ENCODE assay signal across 8 cellular contexts in the genomic region with DNA sequence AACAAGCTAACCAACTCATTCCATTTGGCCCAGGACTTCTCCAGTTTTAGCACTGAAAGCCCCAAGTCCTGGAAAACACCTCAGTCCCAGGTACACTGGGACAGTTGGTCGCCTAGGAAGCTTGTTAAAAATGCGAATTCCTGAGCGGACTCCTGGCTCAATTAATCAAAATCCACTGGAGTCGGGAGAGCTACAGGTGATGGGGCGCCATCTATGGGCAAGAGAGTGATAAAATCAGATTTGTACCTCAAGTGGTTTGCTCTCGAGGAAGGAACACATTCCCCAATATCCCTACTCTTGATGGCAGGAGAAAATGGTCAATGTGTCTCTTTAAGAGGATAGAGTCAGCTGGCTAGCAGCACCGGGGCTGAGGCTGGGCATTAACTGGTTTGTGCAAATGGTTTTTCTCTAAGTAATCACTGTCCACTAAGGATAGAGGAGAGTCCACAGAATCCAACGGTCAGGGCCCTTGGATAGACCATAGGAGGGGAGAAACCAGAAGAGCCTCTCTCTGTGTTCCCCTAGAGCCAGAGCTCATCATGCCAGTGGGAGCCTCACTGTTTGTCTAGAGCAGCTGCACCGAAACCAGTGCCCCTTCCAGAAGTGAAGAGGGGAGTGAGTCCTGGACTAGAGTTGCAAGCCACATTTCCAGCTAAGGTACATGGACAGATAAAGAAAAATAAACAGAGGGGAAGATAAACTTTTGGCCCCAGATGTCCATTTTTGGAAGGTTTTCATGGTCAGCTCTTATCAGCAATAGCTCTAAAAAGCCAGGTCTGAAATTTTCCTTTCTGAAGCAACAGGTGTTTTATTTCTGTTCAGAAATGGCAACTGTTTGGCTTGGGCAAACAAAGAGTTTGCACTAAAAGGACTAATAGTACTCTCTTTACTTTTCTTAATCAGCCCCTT.
DNase-seq lines count a peak whose midpoint lies in the region; ATAC-seq and TF ChIP-seq lines count a peak whose summit lies in the region.

No MANE protein-coding gene starts in this region.

- peaks cover 0 to 4% (median 0%) of the 10 kb centered on the region in 9 donors for H3K9me3 Mint-ChIP-seq in naive thymus-derived CD8-positive, alpha-beta T cell

- H3K27ac ChIP-seq in BLaER1 treated with 17β-estradiol and CSF1 and Interleukin-3, amounts not matched to agents 10 nM and 100 nM = peak overlapping the region in 3 of 11 experiments; percentile 8 to 38 (median 30); a peak in 3 of 22 replicates
- H3K27ac ChIP-seq in fibroblast of lung (ENCODE audit: insufficient read depth, low read length) = peak overlapping the region; percentile 29
- no peak overlapping the region for H3K27ac ChIP-seq in tibial nerve

- H3K4me3 Mint-ChIP-seq in naive thymus-derived CD8-positive, alpha-beta T cell = no peak overlapping the region

- no peak for ATAC-seq in naive thymus-derived CD8-positive, alpha-beta T cell
- no peak for ATAC-seq in GM21529 (IDR thresholded peaks at IDR 0.05; ENCODE audit: unreplicated experiment)

- peak overlapping the region; percentile 3 for H2AFZ ChIP-seq in fibroblast of lung (ENCODE audit: low read length)

- H3K9ac ChIP-seq in BLaER1 treated with 17β-estradiol and CSF1 and Interleukin-3, amounts not matched to agents 10 nM and 100 nM = peak overlapping the region in 2 of 11 experiments; percentile 10 to 43; a peak in 2 of 22 replicates
- H3K9ac ChIP-seq in fibroblast of lung (ENCODE audit: insufficient read depth, low read length) = no peak overlapping the region

- peak; percentile 67 to 72 for TF ChIP-seq CTCF in fibroblast of lung (conservative IDR thresholded peaks at IDR 0.05 in 1 of 2, IDR thresholded peaks at IDR 0.05 in 1 of 2; ENCODE audit: low read depth in 1 of 2, low read length in 2 of 2)
- peak; percentile 60 to 71 (median 64) for TF ChIP-seq CTCF in tibial nerve (IDR thresholded peaks at IDR 0.05)

- no peak overlapping the region for H3K27ac Mint-ChIP-seq in naive thymus-derived CD8-positive, alpha-beta T cell

- no peaks in the 10 kb centered on the region for H4K20me1 ChIP-seq in BLaER1 treated with 17β-estradiol and CSF1 and Interleukin-3, amounts not matched to agents 10 nM and 100 nM
- H4K20me1 ChIP-seq in fibroblast of lung (ENCODE audit: control insufficient read depth, extremely low read depth, insufficient read depth, low read length) = no peaks in the 10 kb centered on the region

- peaks cover 6 to 47% (median 17%) of the 10 kb centered on the region in 10 experiments; a peak in 18 of 20 replicates for H3K4me1 ChIP-seq in BLaER1 treated with 17β-estradiol and CSF1 and Interleukin-3, amounts not matched to agents 10 nM and 100 nM
- H3K4me1 ChIP-seq in HAP-1 = no peaks in the 10 kb centered on the region; the same call in 1 of the 2 replicates
- peaks cover 13% of the 10 kb centered on the region for H3K4me1 ChIP-seq in fibroblast of lung (ENCODE audit: control insufficient read depth, extremely low read depth, insufficient read depth, low read length)
- H3K4me1 ChIP-seq in tibial nerve = peaks cover 0 to 15% (median 2%) of the 10 kb centered on the region in 4 donors

- H3K27me3 ChIP-seq in BLaER1 treated with 17β-estradiol and CSF1 and Interleukin-3, amounts not matched to agents 10 nM and 100 nM = no peaks in the 10 kb centered on the region
- H3K27me3 ChIP-seq in HAP-1 (ENCODE audit: low read depth) (peaks cover 7% of the 10 kb centered on the region), fibroblast of lung (ENCODE audit: control insufficient read depth, insufficient read depth, low read length) (no peaks in the 10 kb centered on the region), tibial nerve (no peaks in the 10 kb centered on the region)

- H3K36me3 Mint-ChIP-seq in naive thymus-derived CD8-positive, alpha-beta T cell = no peaks in the 10 kb centered on the region

- TF ChIP-seq EP300 in tibial nerve (IDR thresholded peaks at IDR 0.05) = no peak

- H3K36me3 ChIP-seq in BLaER1 treated with 17β-estradiol and CSF1 and Interleukin-3, amounts not matched to agents 10 nM and 100 nM = no peaks in the 10 kb centered on the region
- H3K36me3 ChIP-seq in HAP-1 (replicated peaks) = no peaks in the 10 kb centered on the region
- H3K36me3 ChIP-seq in fibroblast of lung (ENCODE audit: control insufficient read depth, insufficient read depth, low read length) = no peaks in the 10 kb centered on the region
- no peaks in the 10 kb centered on the region for H3K36me3 ChIP-seq in tibial nerve

- peaks cover 31 to 76% (median 54%) of the 10 kb centered on the region in 5 donors for H3K27me3 Mint-ChIP-seq in naive thymus-derived CD8-positive, alpha-beta T cell

- H3K9me3 ChIP-seq in BLaER1 treated with 17β-estradiol and CSF1 and Interleukin-3, amounts not matched to agents 10 nM and 100 nM (replicated peaks in 1 of 11) = no peaks in the 10 kb centered on the region
- no peaks in the 10 kb centered on the region for H3K9me3 ChIP-seq in HAP-1
- no peaks in the 10 kb centered on the region for H3K9me3 ChIP-seq in fibroblast of lung (ENCODE audit: control insufficient read depth, insufficient read depth, low read depth, low read length)
- no peaks in the 10 kb centered on the region for H3K9me3 ChIP-seq in tibial nerve

- TF ChIP-seq POLR2A in tibial nerve (IDR thresholded peaks at IDR 0.05) = no peak

- WGBS in tibial nerve, 2 donors = 18 to 20% methylated on average over 9 of the region's 9 CpGs

- peak; percentile 69 to 73 for DNase-seq in HAP-1 (ENCODE audit: low spot score in 2 of 2)
- DNase-seq in NCI-H748 treated with DMSO at 0.1 percent for 48 hours (lab: John Stamatoyannopoulos, UW) = peak; percentile 30
- peak; percentile 72 for DNase-seq in activated CD8-positive, alpha-beta memory T cell treated with anti-CD3 and anti-CD28 coated beads for 24 hours
- DNase-seq in fibroblast of lung (ENCODE audit: low read depth in 2 of 2) = peak; percentile 59 to 66
- DNase-seq in naive thymus-derived CD8-positive, alpha-beta T cell = peak in 8 of 10 donors; percentile 6 to 66 (median 38)
- DNase-seq in tibial nerve (ENCODE audit: low spot score in 2 of 2) = peak in 1 of 2 donors; percentile 70

- in situ Hi-C loops in HAP-1 (cut with MboI; ENCODE audit: low sequenced_read_pairs) = loop anchor here (10.0 kb wide), 1 partner anchor 230 kb away; no protein-coding TSS in a partner anchor

- H3K4me3 ChIP-seq in BLaER1 treated with 17β-estradiol and CSF1 and Interleukin-3, amounts not matched to agents 10 nM and 100 nM = peak overlapping the region in 4 of 10 experiments; percentile 27 to 50 (median 36); a peak in 6 of 20 replicates
- H3K4me3 ChIP-seq in HAP-1 = no peak overlapping the region
- H3K4me3 ChIP-seq in fibroblast of lung (replicated peaks in 1 of 4; ENCODE audit: control extremely low read depth in 1 of 4, insufficient read depth in 1 of 4, low read depth in 3 of 4, low read length in 4 of 4) = peak overlapping the region in 1 of 4 experiments; percentile 47
- no peak overlapping the region for H3K4me3 ChIP-seq in tibial nerve

- POLR2A ChIA-PET in naive thymus-derived CD8-positive, alpha-beta T cell (lab: Charles Lee) = interaction anchor here (1.5 to 1.6 kb wide), 2 partner anchors 148 to 241 kb away, joined by 5 to 9 read pairs; a partner anchor contains a TSS

- H3K4me1 Mint-ChIP-seq in naive thymus-derived CD8-positive, alpha-beta T cell = peaks cover 8 to 11% (median 10%) of the 10 kb centered on the region in 4 donors

- H3K4me2 ChIP-seq in BLaER1 treated with 17β-estradiol and CSF1 and Interleukin-3, amounts not matched to agents 10 nM and 100 nM = peak overlapping the region in 10 of 11 experiments; percentile 29 to 91 (median 68); a peak in 21 of 22 replicates
- peak overlapping the region; percentile 78 for H3K4me2 ChIP-seq in fibroblast of lung (ENCODE audit: extremely low read depth, insufficient read depth, low read length)

- no peaks in the 10 kb centered on the region for H3K79me2 ChIP-seq in fibroblast of lung (ENCODE audit: control insufficient read depth, insufficient read depth, low read length)
